17 cellular contexts compared by ENCODE assay signal in the genomic region with DNA sequence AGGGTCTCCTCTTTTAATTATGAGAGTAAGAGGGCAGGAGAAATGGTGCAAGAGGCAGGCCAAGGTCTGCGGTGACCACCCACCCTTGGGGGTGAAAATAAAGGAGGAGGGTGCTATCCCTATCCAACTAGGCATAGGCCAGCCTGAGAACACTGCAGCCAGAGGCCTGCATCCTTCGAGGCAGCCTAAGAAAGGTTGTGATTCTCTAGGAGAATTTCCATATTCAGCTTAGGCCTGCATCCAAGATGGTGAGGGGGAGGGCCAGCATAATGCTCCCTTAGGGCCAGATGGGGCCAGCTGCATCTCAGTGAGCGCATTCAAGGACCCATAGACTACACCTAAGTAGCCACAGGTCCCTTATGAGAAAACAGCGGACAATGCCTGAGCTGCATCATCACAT. TPM values are rescaled to one million over a fixed set of nuclear protein-coding genes. Genes with fewer than 3 reads are reported as not detected.
DNase-seq lines count a peak whose midpoint lies in the region; ATAC-seq and TF ChIP-seq lines count a peak whose summit lies in the region.
"Had no signal": no experiment of that assay in that cellular context is flagged by ENCODE, and none has a peak within 500 bp of the region (broad histone marks: within the 10 kb centered on the region; RNA-seq: fewer than 3 reads in every experiment).

No MANE protein-coding gene starts in this region.

- H3K79me1 ChIP-seq in H9 (ENCODE audit: insufficient read depth, low read depth, low read length, poor library complexity, severe bottlenecking) = no peaks in the 10 kb centered on the region

- H3K23ac ChIP-seq in H9 (ENCODE audit: insufficient read length, low read depth, low read length) = no peak overlapping the region

- H3K4me2 ChIP-seq in H9 (ENCODE audit: insufficient read depth, insufficient read length, low read length) (no peak overlapping the region), Karpas-422 (ENCODE audit: low read depth, low read length, poor library complexity, severe bottlenecking) (no peak overlapping the region)

- H3K18ac ChIP-seq in H9 (ENCODE audit: insufficient read length, low read depth, low read length) = no peak overlapping the region

- no peak overlapping the region for H2BK120ac ChIP-seq in H9 (ENCODE audit: low read depth, low read length, poor library complexity, severe bottlenecking)

- no peaks in the 10 kb centered on the region for H3K79me2 ChIP-seq in H9 (ENCODE audit: insufficient read depth, low read length)
- no peaks in the 10 kb centered on the region for H3K79me2 ChIP-seq in Karpas-422 (ENCODE audit: low read length)

- no peak overlapping the region for H2BK5ac ChIP-seq in H9 (ENCODE audit: insufficient read length, low read length)

- H3T11ph ChIP-seq in H9 (ENCODE audit: low read length) = no peak overlapping the region

- H3K14ac ChIP-seq in H9 (ENCODE audit: insufficient read depth, low read length) = no peak overlapping the region

- no peak overlapping the region for H2AK5ac ChIP-seq in H9 (ENCODE audit: insufficient read length, low read length)

- H3K36me3 Mint-ChIP-seq in H9 (ENCODE audit: insufficient read depth in 1 of 3, low read depth in 3 of 3) (no peaks in the 10 kb centered on the region), WTC11 (no peaks in the 10 kb centered on the region), nephron progenitor cell (ENCODE audit: low read depth) (no peaks in the 10 kb centered on the region)
- H3K36me3 Mint-ChIP-seq: CD4-positive, alpha-beta memory T cell had no signal

- no peaks in the 10 kb centered on the region; the same call in 1 of the 2 replicates for H3K4me1 ChIP-seq in H9 (ENCODE audit: insufficient read depth, low read length)
- H3K4me1 ChIP-seq in Karpas-422 (ENCODE audit: low read length) = no peaks in the 10 kb centered on the region
- no peaks in the 10 kb centered on the region for H3K4me1 ChIP-seq in gastrocnemius medialis
- H3K4me1 ChIP-seq: HAP-1 had no signal

- H3K56ac ChIP-seq in H9 (ENCODE audit: insufficient read length, low read depth, low read length) = no peak overlapping the region

- H3K27me3 ChIP-seq in H9 (ENCODE audit: insufficient read depth, low read length) (no peaks in the 10 kb centered on the region), Karpas-422 (ENCODE audit: low read length) (no peaks in the 10 kb centered on the region), gastrocnemius medialis (no peaks in the 10 kb centered on the region)

- no peaks in the 10 kb centered on the region for H3K9me2 ChIP-seq in Karpas-422 (replicated peaks; ENCODE audit: insufficient read depth, low read length)

- DNase-seq in H9 (no peak), WTC11 (ENCODE audit: low spot score) (no peak), nephron progenitor cell (no peak), Karpas-422 (no peak), posterior cingulate gyrus (no peak), gastrocnemius medialis (no peak)
- DNase-seq: C1 segment of cervical spinal cord; CD4-positive, alpha-beta memory T cell; COR-L47; DMS153; DND-41; GM23248; HFFc6 had no signal

- H4K8ac ChIP-seq in H9 (replicated peaks; ENCODE audit: insufficient read length, low read depth, low read length) = no peak overlapping the region

- TF ChIP-seq CTCF in H9 (conservative IDR thresholded peaks at IDR 0.05) (no peak), WTC11 (IDR thresholded peaks at IDR 0.05) (no peak), nephron progenitor cell (IDR thresholded peaks at IDR 0.05) (no peak), gastrocnemius medialis (IDR thresholded peaks at IDR 0.05 in 4 of 5, conservative IDR thresholded peaks at IDR 0.05 in 1 of 5) (no peak)

- no peaks in the 10 kb centered on the region for H3K23me2 ChIP-seq in H9 (ENCODE audit: insufficient read length, low read depth, low read length, poor library complexity, severe bottlenecking)

- no peak overlapping the region for H4K5ac ChIP-seq in H9 (ENCODE audit: insufficient read length, low read depth, low read length)

- H3K4me3 ChIP-seq in Karpas-422 (ENCODE audit: low read length) = no peak overlapping the region
- no peak overlapping the region for H3K4me3 ChIP-seq in gastrocnemius medialis
- H3K4me3 ChIP-seq: GM23248, HAP-1 had no signal

- H4K20me1 ChIP-seq in H9 (ENCODE audit: control insufficient read depth, insufficient read depth, insufficient read length) = no peaks in the 10 kb centered on the region
- no peaks in the 10 kb centered on the region for H4K20me1 ChIP-seq in Karpas-422 (ENCODE audit: insufficient read depth, low read depth, low read length)

- H3K27ac ChIP-seq in H9 (ENCODE audit: insufficient read length, low read depth, low read length) = no peak overlapping the region
- no peak overlapping the region for H3K27ac ChIP-seq in Karpas-422 (ENCODE audit: low read length)
- no peak overlapping the region for H3K27ac ChIP-seq in gastrocnemius medialis
- H3K27ac ChIP-seq: GM23248 had no signal

- ATAC-seq in WTC11 = peak; percentile 73
- ATAC-seq in gastrocnemius medialis = no peak

- H3K4me3 Mint-ChIP-seq in H9 = no peak overlapping the region
- no peak overlapping the region for H3K4me3 Mint-ChIP-seq in WTC11
- no peak overlapping the region for H3K4me3 Mint-ChIP-seq in nephron progenitor cell
- H3K4me3 Mint-ChIP-seq: CD4-positive, alpha-beta memory T cell; HFFc6 had no signal

- no peak overlapping the region for H4K91ac ChIP-seq in H9 (ENCODE audit: insufficient read length, low read depth, low read length)

- intact Hi-C loops in posterior cingulate gyrus (cut with DNase I) = no loop called here
- intact Hi-C loops in gastrocnemius medialis (cut with DNase I; ENCODE audit: low total_unique reads) = no loop called here

- H3K9me3 ChIP-seq in H9 (ENCODE audit: control insufficient read depth, low read depth, low read length) (no peaks in the 10 kb centered on the region), Karpas-422 (ENCODE audit: low read length) (no peaks in the 10 kb centered on the region), gastrocnemius medialis (no peaks in the 10 kb centered on the region)
- H3K9me3 ChIP-seq: HAP-1 had no signal

- no peak for TF ChIP-seq POLR2A in gastrocnemius medialis (IDR thresholded peaks at IDR 0.05)

- in situ Hi-C loops in gastrocnemius medialis (cut with MboI; ENCODE audit: low sequenced_read_pairs in 4 of 4) = no loop called here

- H3K27me3 Mint-ChIP-seq in H9 (ENCODE audit: low read depth) (no peaks in the 10 kb centered on the region), WTC11 (ENCODE audit: low read depth) (no peaks in the 10 kb centered on the region; the same call in 1 of the 2 replicates), nephron progenitor cell (ENCODE audit: low read depth, poor library complexity) (no peaks in the 10 kb centered on the region)
- H3K27me3 Mint-ChIP-seq: CD4-positive, alpha-beta memory T cell had no signal

- no peak overlapping the region for H3K4ac ChIP-seq in H9 (ENCODE audit: low read depth, low read length)

- no CpG with 5 or more reads among the region's 4 CpGs for WGBS in H9 (ENCODE audit: extremely low coverage, insufficient read length, low lambda C conversion rate)

- H3K9me3 Mint-ChIP-seq in H9 = no peaks in the 10 kb centered on the region
- no peaks in the 10 kb centered on the region for H3K9me3 Mint-ChIP-seq in WTC11
- no peaks in the 10 kb centered on the region for H3K9me3 Mint-ChIP-seq in nephron progenitor cell
- H3K9me3 Mint-ChIP-seq: CD4-positive, alpha-beta memory T cell; HFFc6 had no signal

- CTCF ChIA-PET in WTC11 (lab: Charles Lee) = interaction anchor here (1.5 kb wide), 1 partner anchor 74 kb away, joined by 3 read pairs; no protein-coding TSS in a partner anchor

- peak overlapping the region; percentile 80; the same call in 1 of the 2 replicates for H2BK15ac ChIP-seq in H9 (ENCODE audit: low read depth, low read length)

- no peak overlapping the region for H2BK12ac ChIP-seq in H9 (ENCODE audit: insufficient read length, low read depth, low read length)

- no peak overlapping the region for H2BK20ac ChIP-seq in H9 (ENCODE audit: low read depth, low read length, poor library complexity, severe bottlenecking)

- H3K27ac Mint-ChIP-seq in H9 = no peak overlapping the region
- no peak overlapping the region for H3K27ac Mint-ChIP-seq in WTC11
- H3K27ac Mint-ChIP-seq in nephron progenitor cell = peak overlapping the region; percentile 15
- H3K27ac Mint-ChIP-seq: CD4-positive, alpha-beta memory T cell; HFFc6 had no signal

- H2AFZ ChIP-seq in H9 (ENCODE audit: low read length) (no peak overlapping the region), Karpas-422 (ENCODE audit: low read length) (no peak overlapping the region)
- H2AFZ ChIP-seq: GM23248 had no signal

- POLR2A ChIA-PET in WTC11 (lab: Charles Lee) = no interaction called here

- H3K36me3 ChIP-seq in Karpas-422 (ENCODE audit: insufficient read depth, low read length) (no peaks in the 10 kb centered on the region), gastrocnemius medialis (no peaks in the 10 kb centered on the region)
- H3K36me3 ChIP-seq: HAP-1 had no signal

- H3K4me1 Mint-ChIP-seq in H9 (peaks cover under 1 to 4% of the 10 kb centered on the region in 2 experiments; a peak in 3 of 4 replicates), WTC11 (peaks cover 6% of the 10 kb centered on the region), nephron progenitor cell (peaks cover 9% of the 10 kb centered on the region)
- H3K4me1 Mint-ChIP-seq: CD4-positive, alpha-beta memory T cell had no signal

- H3K9ac ChIP-seq in H9 (ENCODE audit: extremely low read depth, insufficient read length, low read length) = no peak overlapping the region
- no peak overlapping the region for H3K9ac ChIP-seq in Karpas-422 (ENCODE audit: low read length)
- H3K9ac ChIP-seq: GM23248 had no signal

RNA-seq across cellular contexts. Expression of a gene that starts 3.5 kb away (rescaled TPM):
- total RNA-seq in H9 (2021) (not detected in 2 replicates), WTC11 (2021) (not detected in 3 replicates), gastrocnemius medialis (not detected)
- total RNA-seq in Karpas-422 (2014; rRNA removed; shearing (Covaris generic); ENCODE audit: low replicate concordance) = not detected in 2 replicates
- total RNA-seq: A172; A673; CD4-positive, alpha-beta memory T cell; GM23248; H4; HFFc6 had no signal
